ENCODE assay signal across 8 cellular contexts in the genomic region with DNA sequence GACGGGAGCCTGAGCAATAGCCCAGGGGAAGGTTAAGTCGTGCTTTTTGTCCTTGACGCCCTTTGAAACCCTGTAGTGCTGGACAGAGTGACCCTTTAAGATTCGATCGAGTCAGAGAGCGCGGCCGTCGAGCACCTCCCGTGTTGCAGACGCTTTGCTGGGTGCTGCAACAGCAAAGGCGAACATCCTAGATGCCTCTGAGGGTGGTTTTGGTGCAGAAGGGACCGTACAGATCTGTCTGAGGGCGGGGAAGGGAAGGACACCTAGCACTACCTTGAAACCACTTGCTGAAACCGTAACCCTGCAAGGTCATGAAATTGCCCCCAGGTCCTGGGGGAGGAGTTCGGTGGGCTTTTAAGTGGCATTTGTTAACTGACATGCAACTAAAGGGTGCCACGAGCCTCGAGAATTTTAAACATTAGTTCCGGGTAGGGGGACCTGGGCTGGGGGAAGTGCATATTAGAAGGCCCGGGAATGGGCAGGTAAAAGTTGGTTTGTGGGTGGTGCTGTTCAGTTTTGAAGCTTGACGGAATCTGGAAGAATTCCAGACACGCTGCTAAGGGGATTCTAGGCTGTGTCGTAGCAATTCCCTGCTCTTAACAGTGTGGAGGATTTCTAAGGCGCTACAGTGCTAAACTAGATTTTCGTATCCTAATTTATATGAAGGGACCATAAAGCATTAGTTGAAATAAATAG. TPM values are rescaled to one million over a fixed set of nuclear protein-coding genes. Genes with fewer than 3 reads are reported as not detected.
DNase-seq lines count a peak whose midpoint lies in the region; ATAC-seq and TF ChIP-seq lines count a peak whose summit lies in the region.

No MANE protein-coding gene starts in this region.

- no peak for TF ChIP-seq CTCF in astrocyte of the spinal cord (IDR thresholded peaks at IDR 0.05; ENCODE audit: low read depth, low read length)

- peak overlapping the region; percentile 85 for H3K27ac ChIP-seq in layer of hippocampus (ENCODE audit: low read depth, low read length)
- H3K27ac ChIP-seq in urinary bladder (ENCODE audit: low read depth), result peak overlapping the region; percentile 53

- ATAC-seq in GM19455 (IDR thresholded peaks at IDR 0.05; ENCODE audit: unreplicated experiment), result peak; percentile 32
- peak; percentile 15 for ATAC-seq in HG03520 (IDR thresholded peaks at IDR 0.05; ENCODE audit: unreplicated experiment)

- 2% methylated on average over 25 of the region's 25 CpGs for WGBS in urinary bladder

- H3K4me3 ChIP-seq in astrocyte of the spinal cord (ENCODE audit: low read depth, low read length), result peak overlapping the region; percentile 99
- H3K4me3 ChIP-seq in urinary bladder (ENCODE audit: low read depth, low read length), result peak overlapping the region; percentile 96

- in situ Hi-C loops in astrocyte of the spinal cord (cut with HindIII; ENCODE audit: low sequenced_read_pairs), result no loop called here

- peaks cover 2% of the 10 kb centered on the region for H3K36me3 ChIP-seq in urinary bladder (ENCODE audit: insufficient read depth)

- no peaks in the 10 kb centered on the region for H3K27me3 ChIP-seq in layer of hippocampus (ENCODE audit: control insufficient read depth, insufficient read depth, low read length)

- DNase-seq in DMS79 treated with DMSO at 0.1 percent for 48 hours (lab: John Stamatoyannopoulos, UW) (peak; percentile 10), astrocyte of the spinal cord (ENCODE audit: low read depth, low spot score) (peak; percentile 17), hippocampal formation (lab: John Stamatoyannopoulos, UW) (no peak)
- DNase-seq in activated T-cell treated with anti-CD3 and anti-CD28 coated beads, Interleukin-2, amount 50 U/mL, for 1 hour, result no peak

- peaks cover 4% of the 10 kb centered on the region for H3K4me1 ChIP-seq in urinary bladder (ENCODE audit: insufficient read depth)

RNA-seq across cellular contexts. Expression of gene ATP5F1C, which starts 0.8 kb away (rescaled TPM):
- total RNA-seq in urinary bladder, result 254 TPM
- polyA plus RNA-seq in urinary bladder, result 262 TPM

RNA-seq across cellular contexts. Expression of gene KIN, which starts 1.0 kb away (rescaled TPM):
- total RNA-seq in urinary bladder, result 15.9 TPM
- polyA plus RNA-seq in urinary bladder, result 8.0 TPM

RNA-seq across cellular contexts. Expression of gene TAF3, which starts 29.5 kb away (rescaled TPM):
- total RNA-seq in urinary bladder, result 3.8 TPM
- polyA plus RNA-seq in urinary bladder, result 7.5 TPM

Comparison
In these comparisons a context has a peak if more than half of its experiments do, and no peak if none do; other contexts are left out.
1. DNase-seq: peak in DMS79 treated with DMSO at 0.1 percent for 48 hours (single experiment) and astrocyte of the spinal cord (single experiment); none in hippocampal formation (0 of 2) and activated T-cell treated with anti-CD3 and anti-CD28 coated beads, Interleukin-2, amount 50 U/mL, for 1 hour (single experiment).